In the genomic region with DNA sequence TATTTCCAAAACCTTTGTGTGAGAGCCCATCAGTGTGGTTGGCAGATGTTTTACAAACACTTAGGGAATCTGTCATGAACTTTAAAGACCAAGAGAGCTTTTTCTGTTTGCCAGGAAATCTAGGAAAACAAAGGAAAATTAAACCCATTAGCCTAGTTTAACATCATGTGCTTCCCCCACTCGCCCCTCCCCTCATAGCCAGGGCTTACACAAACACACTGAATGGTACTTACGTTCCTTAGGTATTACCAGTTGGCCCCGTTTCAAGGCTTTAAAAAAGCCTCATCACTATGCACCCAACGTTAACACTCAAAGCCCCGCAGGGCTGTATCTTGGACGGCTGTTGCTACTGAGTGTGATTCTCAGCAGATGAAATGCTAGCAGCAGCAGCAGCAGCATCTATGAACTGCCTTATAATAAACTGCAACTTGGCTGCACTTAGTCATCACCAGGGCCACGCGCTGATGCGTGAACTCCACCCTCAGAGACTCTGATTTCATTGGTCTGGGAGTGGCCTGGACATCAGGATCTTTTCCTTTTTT, we compare ENCODE assay signal across 8 cellular contexts. TPM values are rescaled to one million over a fixed set of nuclear protein-coding genes. Genes with fewer than 3 reads are reported as not detected.
DNase-seq lines count a peak whose midpoint lies in the region; ATAC-seq, FAIRE-seq and TF ChIP-seq lines count a peak whose summit lies in the region.

No MANE protein-coding gene starts in this region.

- no peak for TF ChIP-seq EP300 in HepG2 (IDR thresholded peaks at IDR 0.05; ENCODE audit: low read depth in 2 of 2, low read length in 2 of 2)
- no peak for TF ChIP-seq EP300 in HepG2 (CRISPR knock-in tag; IDR thresholded peaks at IDR 0.05; ENCODE audit: borderline replicate concordance)

- POLR2A ChIA-PET in HepG2 (lab: Yijun Ruan, JAX): no interaction called here
- POLR2A ChIA-PET in activated CD4-positive, alpha-beta memory T cell treated with anti-CD3 and anti-CD28 coated beads for 36 hours (lab: Charles Lee): interaction anchor here (0.6 kb wide), 1 partner anchor 504 kb away, joined by 3 read pairs; no protein-coding TSS in a partner anchor

- H3K27me3 ChIP-seq in HepG2 (ENCODE audit: control insufficient read depth in 1 of 2, insufficient read depth in 2 of 2, low read length in 2 of 2) (no peaks in the 10 kb centered on the region; a peak in 1 of 5 replicates), right lobe of liver (no peaks in the 10 kb centered on the region), right cardiac atrium (ENCODE audit: control insufficient read depth, insufficient read depth) (no peaks in the 10 kb centered on the region), uterus (no peaks in the 10 kb centered on the region)

- no peak overlapping the region for H3K4me3 ChIP-seq in HepG2 (replicated peaks in 1 of 3; ENCODE audit: insufficient read depth in 1 of 3, low read depth in 2 of 3, low read length in 3 of 3)
- H3K4me3 ChIP-seq in right lobe of liver: no peak overlapping the region
- H3K4me3 ChIP-seq in right cardiac atrium (ENCODE audit: low read length): no peak overlapping the region
- no peak overlapping the region for H3K4me3 ChIP-seq in uterus

- H3K36me3 ChIP-seq in HepG2 (replicated peaks in 1 of 2; ENCODE audit: control insufficient read depth in 1 of 2, insufficient read depth in 2 of 2, low read length in 2 of 2) (no peaks in the 10 kb centered on the region), right lobe of liver (no peaks in the 10 kb centered on the region), uterus (no peaks in the 10 kb centered on the region)

- H3K27me3 Mint-ChIP-seq in activated CD4-positive, alpha-beta memory T cell treated with anti-CD3 and anti-CD28 coated beads for 36 hours: no peaks in the 10 kb centered on the region

- H3K4me1 Mint-ChIP-seq in activated CD4-positive, alpha-beta memory T cell treated with anti-CD3 and anti-CD28 coated beads for 36 hours (ENCODE audit: low read depth): peaks cover 73% of the 10 kb centered on the region

- peak; percentile 52 for DNase-seq in HepG2 (ENCODE audit: low spot score)
- no peak for DNase-seq in right lobe of liver
- DNase-seq in NCI-H2029 (lab: John Stamatoyannopoulos, UW): peak; percentile 92
- peak; percentile 64 for DNase-seq in activated CD4-positive, alpha-beta memory T cell treated with anti-CD3 and anti-CD28 coated beads for 36 hours
- DNase-seq in right cardiac atrium: peak; percentile 48 to 75 (median 65)
- peak; percentile 44 to 67 for DNase-seq in uterus
- DNase-seq in posterior cingulate gyrus: no peak

- no TSS peak for BruUV-seq in HepG2 (replicated peaks; lab: Mats Ljungman, UMichigan)

- H3K4me1 ChIP-seq in HepG2 (ENCODE audit: insufficient read depth, low read length) (peaks cover 16% of the 10 kb centered on the region), right lobe of liver (peaks cover 0 to 21% (median 0%) of the 10 kb centered on the region in 4 donors), right cardiac atrium (ENCODE audit: control insufficient read depth, insufficient read depth, low read length) (peaks cover 2% of the 10 kb centered on the region), uterus (no peaks in the 10 kb centered on the region)

- H4K20me1 ChIP-seq in HepG2 (ENCODE audit: insufficient read depth, low read length): no peaks in the 10 kb centered on the region

- 5% methylated on average over 9 of the region's 9 CpGs for WGBS in HepG2 (ENCODE audit: low lambda C conversion rate)
- WGBS in right lobe of liver (ENCODE audit: insufficient coverage, low coverage, low lambda C conversion rate, missing lambda C conversion rate): 66% methylated on average over 8 of the region's 9 CpGs
- WGBS in right cardiac atrium: 23% methylated on average over 9 of the region's 9 CpGs

- no peaks in the 10 kb centered on the region for H3K9me3 ChIP-seq in HepG2 (ENCODE audit: low read length)
- H3K9me3 ChIP-seq in right lobe of liver: no peaks in the 10 kb centered on the region
- no peaks in the 10 kb centered on the region for H3K9me3 ChIP-seq in right cardiac atrium (ENCODE audit: control insufficient read depth, low read length)
- no peaks in the 10 kb centered on the region for H3K9me3 ChIP-seq in uterus

- peak overlapping the region; percentile 86 for H3K27ac Mint-ChIP-seq in activated CD4-positive, alpha-beta memory T cell treated with anti-CD3 and anti-CD28 coated beads for 36 hours

- H3K27ac ChIP-seq in HepG2 (ENCODE audit: extremely low read length, insufficient read depth, low read length): no peak overlapping the region
- no peak overlapping the region for H3K27ac ChIP-seq in right lobe of liver
- no peak overlapping the region for H3K27ac ChIP-seq in right cardiac atrium (ENCODE audit: low read length)
- H3K27ac ChIP-seq in uterus: peak overlapping the region; percentile 44 to 46

- TF ChIP-seq RAD21 in HepG2 (CRISPR knock-in tag; IDR thresholded peaks at IDR 0.05): no peak

- TF ChIP-seq CTCF in HepG2 (CRISPR knock-in tag; IDR thresholded peaks at IDR 0.05): no peak
- TF ChIP-seq CTCF in right lobe of liver (IDR thresholded peaks at IDR 0.05): no peak
- TF ChIP-seq CTCF in uterus (IDR thresholded peaks at IDR 0.05): no peak

- in situ Hi-C loops in HepG2 (cut with HindIII; ENCODE audit: extremely low pct_ligation_motif_present, low pct_unique_long_range_greater_than_20kb): no loop called here

- no peaks in the 10 kb centered on the region for H3K9me3 Mint-ChIP-seq in activated CD4-positive, alpha-beta memory T cell treated with anti-CD3 and anti-CD28 coated beads for 36 hours

- H3K4me2 ChIP-seq in HepG2 (ENCODE audit: low read depth, low read length): no peak overlapping the region

- CTCF ChIA-PET in HepG2 (lab: Yijun Ruan, JAX; ENCODE audit: low intra/inter-chr PET ratio, low total read pairs): no interaction called here
- CTCF ChIA-PET in activated CD4-positive, alpha-beta memory T cell treated with anti-CD3 and anti-CD28 coated beads for 36 hours (lab: Charles Lee): interaction anchor here (0.6 to 2.1 kb wide), 2 partner anchors 20 to 36 kb away, joined by 3 to 5 read pairs; partner anchors contain the start of gene TTC39C

- intact Hi-C loops in HepG2 (cut with micrococcal nuclease; ENCODE audit: unreplicated experiment) (no loop called here), right lobe of liver (cut with DNase I) (no loop called here), right cardiac atrium (cut with DNase I) (no loop called here), uterus (cut with DNase I; ENCODE audit: low total_unique reads) (no loop called here), posterior cingulate gyrus (cut with DNase I) (no loop called here)
- intact Hi-C loops in activated CD4-positive, alpha-beta memory T cell treated with anti-CD3 and anti-CD28 coated beads for 36 hours (cut with micrococcal nuclease): loop anchor here (5.0 kb wide), 1 partner anchor 418 kb away; no protein-coding TSS in a partner anchor

- ATAC-seq in HepG2 (no peak; the same call in 2 of the 3 replicates), right lobe of liver (no peak), right cardiac atrium (peak; percentile 78 to 83), GM18511 (IDR thresholded peaks at IDR 0.05; ENCODE audit: unreplicated experiment) (no peak)

- no peaks in the 10 kb centered on the region for H3K36me3 Mint-ChIP-seq in activated CD4-positive, alpha-beta memory T cell treated with anti-CD3 and anti-CD28 coated beads for 36 hours

- no peak for FAIRE-seq in HepG2 (lab: Jason Lieb, UNC)

- no peaks in the 10 kb centered on the region for H3K79me2 ChIP-seq in HepG2 (ENCODE audit: insufficient read depth, low read length)

- TF ChIP-seq POLR2A in HepG2 (IDR thresholded peaks at IDR 0.05; ENCODE audit: insufficient read depth in 1 of 2, low read depth in 2 of 2, low read length in 2 of 2) (no peak), right lobe of liver (IDR thresholded peaks at IDR 0.05) (no peak), uterus (IDR thresholded peaks at IDR 0.05) (peak in 1 of 2 donors; percentile 11)

- H3K9ac ChIP-seq in HepG2 (ENCODE audit: insufficient read depth, low read depth, low read length): no peak overlapping the region

- H3K4me3 Mint-ChIP-seq in activated CD4-positive, alpha-beta memory T cell treated with anti-CD3 and anti-CD28 coated beads for 36 hours: peak overlapping the region; percentile 76

- no peak overlapping the region for H2AFZ ChIP-seq in HepG2 (ENCODE audit: low read length)

TF ChIP-seq in HepG2, 621 proteins besides CTCF, POLR2A, EP300 and RAD21 (continues in another document):
- TF ChIP-seq ZNF253 (CRISPR knock-in tag; IDR thresholded peaks at IDR 0.05; ENCODE audit: borderline replicate concordance) (no peak), SAFB2 (CRISPR knock-in tag; IDR thresholded peaks at IDR 0.05; ENCODE audit: borderline replicate concordance, low read depth) (no peak), ZNF781 (CRISPR knock-in tag; IDR thresholded peaks at IDR 0.05; ENCODE audit: borderline replicate concordance, not compliant biosample characterization) (no peak)

RNA-seq across cellular contexts. Expression of gene TTC39C, which starts 20.1 kb away (rescaled TPM):
- total RNA-seq in HepG2 (2016; rRNA removed; fragmentation: Illumina TruSeq; extraction: Trizol) (25.9 and 28.1 TPM in 2 replicates), right lobe of liver (100 to 1,000 TPM in 2 of 6 experiments, 10 to 100 TPM in 4; 61.9 to 167 (median 84.4) TPM), right cardiac atrium (10 to 100 TPM in 1 of 4 donors, 1 to 10 TPM in 3; 4.1 to 11.0 (median 6.0) TPM), uterus (10 to 100 TPM; 25.6 to 50.6 (median 33.5) TPM)
- 52.8 and 57.1 TPM in 2 replicates for total RNA-seq in HepG2 (2016; cell fraction: cytosol; rRNA removed; fragmentation: Illumina TruSeq; extraction: Trizol; ENCODE audit: low read depth)
- 23.2 and 24.1 TPM in 2 replicates for total RNA-seq in HepG2 (2016; cell fraction: insoluble cytoplasmic fraction; rRNA removed; fragmentation: Illumina TruSeq; extraction: Trizol)
- total RNA-seq in HepG2 (2016; cell fraction: membrane; rRNA removed; fragmentation: Illumina TruSeq; extraction: Trizol): 53.3 and 53.4 TPM in 2 replicates
- total RNA-seq in HepG2 (2016; cell fraction: nucleus; rRNA removed; fragmentation: Illumina TruSeq; extraction: Trizol): 21.2 and 27.7 TPM in 2 replicates
- polyA plus RNA-seq in HepG2 (2011; rRNA removed) (14.9 and 19.1 TPM in 2 replicates), right cardiac atrium (2.8 TPM)
- polyA plus RNA-seq in HepG2 (2011; cell fraction: cytosol; rRNA removed): 8.9 and 10.8 TPM in 2 replicates
- polyA plus RNA-seq in HepG2 (2011; cell fraction: nucleus; rRNA removed): 17.1 and 18.8 TPM in 2 replicates
- 9.2 and 12.3 TPM in 2 replicates for polyA plus RNA-seq in HepG2 (2012)
- 50.0 and 57.9 TPM in 2 replicates for polyA plus RNA-seq in HepG2 (2016; cell fraction: cytosol; fragmentation: Illumina TruSeq; extraction: Trizol; ENCODE audit: low read depth)
- polyA plus RNA-seq in HepG2 (2016; cell fraction: insoluble cytoplasmic fraction; fragmentation: Illumina TruSeq; extraction: Trizol; ENCODE audit: low read depth): 23.4 and 24.5 TPM in 2 replicates
- 47.4 and 56.0 TPM in 2 replicates for polyA plus RNA-seq in HepG2 (2016; cell fraction: membrane; fragmentation: Illumina TruSeq; extraction: Trizol; ENCODE audit: low read depth)
- 25.5 and 26.3 TPM in 2 replicates for polyA plus RNA-seq in HepG2 (2016; cell fraction: nucleus; fragmentation: Illumina TruSeq; extraction: Trizol; ENCODE audit: insufficient read depth, low read depth)
- polyA minus RNA-seq in HepG2 (2011; rRNA and poly(A)+ RNA removed; ENCODE audit: low replicate concordance): 10.1 and 38.1 TPM in 2 replicates
- 14.6 and 16.9 TPM in 2 replicates for polyA minus RNA-seq in HepG2 (2011; cell fraction: cytosol; rRNA and poly(A)+ RNA removed)
- polyA minus RNA-seq in HepG2 (2011; cell fraction: nucleus; rRNA and poly(A)+ RNA removed): 31.3 and 32.3 TPM in 2 replicates
- total RNA-seq in activated CD4-positive, alpha-beta memory T cell treated with anti-CD3 and anti-CD28 coated beads for 36 hours: 10 to 100 TPM; 48.9 to 49.0 TPM

Comparison
In these comparisons a context has a peak if more than half of its experiments do, and no peak if none do; other contexts are left out.
1. DNase-seq: peak in HepG2 (single experiment), NCI-H2029 (single experiment), activated CD4-positive, alpha-beta memory T cell treated with anti-CD3 and anti-CD28 coated beads for 36 hours (single experiment), right cardiac atrium (3 of 3) and uterus (2 of 2); none in right lobe of liver (0 of 3) and posterior cingulate gyrus (0 of 10).
2. ATAC-seq: peak in right cardiac atrium (2 of 2); none in HepG2 (single experiment), right lobe of liver (0 of 4) and GM18511 (single experiment).
3. H3K27ac ChIP-seq: peak in uterus (2 of 2); none in HepG2 (single experiment), right lobe of liver (0 of 3) and right cardiac atrium (single experiment).